Comparison of ENCODE assay signal across 24 cellular contexts in the genomic region with DNA sequence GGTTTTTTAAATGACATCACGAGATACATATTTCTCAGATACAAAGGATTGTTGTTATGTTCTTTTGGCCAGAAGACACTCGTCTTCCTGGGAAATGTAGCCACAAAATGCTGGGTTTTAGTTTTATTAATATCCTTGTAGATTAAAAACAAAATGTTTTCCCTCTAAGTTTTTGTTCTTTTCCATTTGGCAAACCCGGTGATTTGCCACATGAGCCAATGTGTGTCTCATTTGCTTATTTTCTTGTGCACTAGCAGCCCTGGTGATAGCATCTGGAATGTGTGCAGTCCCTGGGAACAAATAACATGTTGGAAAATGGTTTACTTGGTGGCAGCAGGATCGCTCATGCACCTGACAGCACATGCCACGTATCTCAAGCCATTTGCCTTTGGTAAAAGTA.
DNase-seq lines count a peak whose midpoint lies in the region; ATAC-seq and TF ChIP-seq lines count a peak whose summit lies in the region.
"Had no signal": no experiment of that assay in that cellular context is flagged by ENCODE, and none has a peak within 500 bp of the region (broad histone marks: within the 10 kb centered on the region; RNA-seq: fewer than 3 reads in every experiment).

No MANE protein-coding gene starts in this region.

- H3K9me3 ChIP-seq in A673 (ENCODE audit: low read depth, low read length, poor library complexity, severe bottlenecking) (no peaks in the 10 kb centered on the region), SJCRH30 (replicated peaks) (no peaks in the 10 kb centered on the region)
- H3K9me3 ChIP-seq: A549 had no signal

- no peaks in the 10 kb centered on the region for H3K9me3 Mint-ChIP-seq in chondrocyte (ENCODE audit: low read depth)
- H3K9me3 Mint-ChIP-seq: activated B cell treated with CpG ODN at 0.5 μM for 24 hours; activated naive CD8-positive, alpha-beta T cell treated with anti-CD3 and anti-CD28 coated beads, Interleukin-2, amount 10 ng/mL, durations not matched to agents 7 days and 5 days; GM23338; T-helper 1 cell treated with Interleukin-12 subunit alpha and Interleukin-12 subunit beta and Interleukin-4 antibody, amounts not matched to agents 30 μg/mL and 1 μg/mL, for 36 hours; type B pancreatic cell had no signal

- no TSS peak for BruUV-seq in A673 (replicated peaks; lab: Mats Ljungman, UMichigan)

- H3K4me3 ChIP-seq in A673 (ENCODE audit: low read depth, low read length, poor library complexity, severe bottlenecking): no peak overlapping the region
- no peak overlapping the region for H3K4me3 ChIP-seq in SJCRH30
- H3K4me3 ChIP-seq: A549, GM23338 had no signal

- H3K36me3 ChIP-seq in A673 (ENCODE audit: insufficient read depth, low read length, poor library complexity, severe bottlenecking) (peaks cover 14% of the 10 kb centered on the region), SJCRH30 (peaks cover 12% of the 10 kb centered on the region; the same call in 1 of the 2 replicates)

- H3K27me3 ChIP-seq in A673 (replicated peaks; ENCODE audit: insufficient read depth, low read depth, low read length, poor library complexity): no peaks in the 10 kb centered on the region
- H3K27me3 ChIP-seq in SJCRH30: no peaks in the 10 kb centered on the region

- ATAC-seq in GM19467 (IDR thresholded peaks at IDR 0.05; ENCODE audit: unreplicated experiment): no peak
- ATAC-seq: A549; activated CD8-positive, alpha-beta T cell treated with anti-CD3 and anti-CD28 coated beads, Interleukin-2, amount 10 ng/mL, durations not matched to agents 7 days and 5 days; GM23338; stimulated activated naive CD8-positive, alpha-beta T cell treated with anti-CD3 and anti-CD28 coated beads, Interleukin-15, Interleukin-2, amounts not matched to agents 100 U/mL and 50 U/mL, for 24 hours had no signal

- peaks cover 5% of the 10 kb centered on the region for H3K36me3 Mint-ChIP-seq in chondrocyte (ENCODE audit: low read depth)
- H3K36me3 Mint-ChIP-seq: activated naive CD8-positive, alpha-beta T cell treated with anti-CD3 and anti-CD28 coated beads, Interleukin-2, amount 10 ng/mL, durations not matched to agents 7 days and 5 days; CD4-positive, CD25-positive, alpha-beta regulatory T cell had no signal

- peaks cover 57% of the 10 kb centered on the region for H3K4me1 Mint-ChIP-seq in chondrocyte (ENCODE audit: low read depth)
- H3K4me1 Mint-ChIP-seq: activated naive CD8-positive, alpha-beta T cell treated with anti-CD3 and anti-CD28 coated beads, Interleukin-2, amount 10 ng/mL, durations not matched to agents 7 days and 5 days had no signal

- intact Hi-C loops in A673 (cut with micrococcal nuclease; ENCODE audit: unreplicated experiment): no loop called here

- CTCF ChIA-PET in A673 (lab: Charles Lee): no interaction called here

- DNase-seq in A673 (ENCODE audit: low spot score) (no peak), LHCN-M2 (ENCODE audit: low read depth) (peak; percentile 52), chondrocyte (ENCODE audit: low spot score) (no peak), kidney tubule cell (ENCODE audit: low spot score) (peak; percentile 42), SJCRH30 (no peak), hepatic stellate cell (ENCODE audit: low spot score) (no peak), superior temporal gyrus (ENCODE audit: extremely low spot score) (no peak)
- DNase-seq: activated B cell treated with CpG ODN at 0.5 μM for 24 hours; activated CD8-positive, alpha-beta T cell treated with anti-CD3 and anti-CD28 coated beads, Interleukin-2, amount 10 ng/mL, durations not matched to agents 7 days and 5 days; activated naive CD8-positive, alpha-beta T cell treated with anti-CD3 and anti-CD28 coated beads, Interleukin-2, amount 10 ng/mL, durations not matched to agents 7 days and 5 days; activated T-cell treated with anti-CD3 and anti-CD28 coated beads, Interleukin-2, amount 50 U/mL, for 48 hours; DMS53; hypothalamus; kidney glomerular epithelial cell; midbrain; NCI-H2081; NCI-H510A; stimulated activated naive CD8-positive, alpha-beta T cell treated with anti-CD3 and anti-CD28 coated beads, Interleukin-15, Interleukin-2, amounts not matched to agents 100 U/mL and 50 U/mL, for 24 hours had no signal

- no peaks in the 10 kb centered on the region for H3K27me3 Mint-ChIP-seq in chondrocyte (ENCODE audit: low read depth)

- H3K4me1 ChIP-seq in A673 (ENCODE audit: insufficient read depth, low read length, poor library complexity, severe bottlenecking) (peaks cover 42% of the 10 kb centered on the region), SJCRH30 (peaks cover 10% of the 10 kb centered on the region)
- H3K4me1 ChIP-seq: A549 had no signal

- TF ChIP-seq CTCF in A673 (conservative IDR thresholded peaks at IDR 0.05; ENCODE audit: low read depth, low read length) (no peak), chondrocyte (IDR thresholded peaks at IDR 0.05) (no peak)

- H3K27ac Mint-ChIP-seq in chondrocyte (ENCODE audit: unreplicated experiment): peak overlapping the region; percentile 59
- H3K27ac Mint-ChIP-seq: activated B cell treated with CpG ODN at 0.5 μM for 24 hours; activated CD8-positive, alpha-beta T cell treated with anti-CD3 and anti-CD28 coated beads, Interleukin-2, amount 10 ng/mL, durations not matched to agents 7 days and 5 days; activated naive CD8-positive, alpha-beta T cell treated with anti-CD3 and anti-CD28 coated beads, Interleukin-2, amount 10 ng/mL, durations not matched to agents 7 days and 5 days; CD4-positive, CD25-positive, alpha-beta regulatory T cell; GM23338; T-helper 1 cell treated with Interleukin-12 subunit alpha and Interleukin-12 subunit beta and Interleukin-4 antibody, amounts not matched to agents 30 μg/mL and 1 μg/mL, for 36 hours; type B pancreatic cell had no signal

- H3K27ac ChIP-seq in A673 (ENCODE audit: low read depth, low read length, poor library complexity, severe bottlenecking) (peak overlapping the region; percentile 0), SJCRH30 (no peak overlapping the region)
- H3K27ac ChIP-seq: A549 had no signal

- POLR2A ChIA-PET in A673 (lab: Charles Lee; ENCODE audit: low non-redundant PET): no interaction called here

- no peak overlapping the region for H3K4me3 Mint-ChIP-seq in chondrocyte (ENCODE audit: unreplicated experiment)
- H3K4me3 Mint-ChIP-seq: activated B cell treated with CpG ODN at 0.5 μM for 24 hours; activated CD8-positive, alpha-beta T cell treated with anti-CD3 and anti-CD28 coated beads, Interleukin-2, amount 10 ng/mL, durations not matched to agents 7 days and 5 days; activated naive CD8-positive, alpha-beta T cell treated with anti-CD3 and anti-CD28 coated beads, Interleukin-2, amount 10 ng/mL, durations not matched to agents 7 days and 5 days; CD4-positive, CD25-positive, alpha-beta regulatory T cell; GM23338; T-helper 1 cell treated with Interleukin-12 subunit alpha and Interleukin-12 subunit beta and Interleukin-4 antibody, amounts not matched to agents 30 μg/mL and 1 μg/mL, for 36 hours; type B pancreatic cell had no signal

Comparison
In these comparisons a context has a peak if more than half of its experiments do, and no peak if none do; other contexts are left out.
1. DNase-seq: peak in LHCN-M2 (single experiment) and kidney tubule cell (single experiment); none in A673 (single experiment), chondrocyte (single experiment), SJCRH30 (0 of 2), hepatic stellate cell (single experiment) and superior temporal gyrus (single experiment).